ENCODE assay signal across 16 cellular contexts in the genomic region with DNA sequence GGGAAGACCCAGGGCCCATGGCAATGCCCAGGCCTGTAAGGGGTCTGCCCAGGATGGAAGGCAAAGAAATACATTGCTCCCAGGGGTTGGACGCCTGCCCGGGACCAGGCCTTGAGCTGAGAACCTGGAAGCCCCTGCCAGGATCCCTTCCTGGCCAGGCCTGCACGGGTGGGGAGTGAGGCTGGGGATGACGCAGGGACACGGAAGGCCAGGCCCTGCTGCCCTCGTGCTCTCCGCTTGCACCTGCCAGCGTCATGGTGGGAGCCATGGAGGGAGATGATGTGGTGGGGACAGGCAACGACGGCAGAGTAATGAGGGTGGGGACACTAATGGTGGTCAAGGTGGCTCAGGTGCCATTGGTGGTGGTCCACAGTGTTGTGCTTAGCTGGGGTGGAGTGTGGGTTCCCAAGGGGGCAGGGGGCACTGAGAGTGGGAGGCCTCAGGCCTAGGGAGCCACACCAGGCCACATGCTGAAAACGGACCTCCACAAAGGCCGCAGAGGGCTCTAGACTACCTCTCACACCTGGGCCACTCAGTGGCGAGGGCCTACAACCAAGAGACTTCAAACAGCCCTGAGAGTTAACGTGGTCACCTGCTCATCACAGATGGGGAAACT. TPM values are rescaled to one million over a fixed set of nuclear protein-coding genes. Genes with fewer than 3 reads are reported as not detected.
"Had no signal": no experiment of that assay in that cellular context is flagged by ENCODE, and none has a peak within 500 bp of the region (broad histone marks: within the 10 kb centered on the region; RNA-seq: fewer than 3 reads in every experiment).

No MANE protein-coding gene starts in this region.

- H3K36me3 ChIP-seq: ascending aorta, breast epithelium, gastrocnemius medialis, heart right ventricle, tibial artery had no signal

- H3K9me3 Mint-ChIP-seq: activated CD4-positive, alpha-beta memory T cell treated with anti-CD3 and anti-CD28 coated beads, Interleukin-2, amount 10 ng/mL, durations not matched to agents 7 days and 5 days; activated T-cell treated with anti-CD3 and anti-CD28 coated beads, Interleukin-2, amount 50 U/mL, for 24 hours; naive thymus-derived CD8-positive, alpha-beta T cell had no signal

- H3K4me1 ChIP-seq: gastrocnemius medialis, psoas muscle had no signal

- H3K27ac ChIP-seq: ascending aorta, breast epithelium, dorsolateral prefrontal cortex, gastrocnemius medialis, heart right ventricle, psoas muscle, tibial artery had no signal

- H3K4me3 ChIP-seq: dorsolateral prefrontal cortex, gastrocnemius medialis, mucosa of descending colon, psoas muscle, tibial artery had no signal

- ATAC-seq: activated CD4-positive, alpha-beta T cell treated with anti-CD3 and anti-CD28 coated beads for 36 hours; gastrocnemius medialis; naive thymus-derived CD8-positive, alpha-beta T cell; SK-N-SH treated with all-trans-retinoic acid at 6 μM for 48 hours had no signal

- DNase-seq: activated CD4-positive, alpha-beta memory T cell treated with anti-CD3 and anti-CD28 coated beads, Interleukin-2, amount 10 ng/mL, durations not matched to agents 7 days and 5 days; activated CD4-positive, alpha-beta T cell treated with anti-CD3 and anti-CD28 coated beads for 36 hours; activated effector memory CD4-positive, alpha-beta T cell treated with Interleukin-2 at 50 U/mL for 16 hours; activated T-cell treated with anti-CD3 and anti-CD28 coated beads, Interleukin-2, amount 50 U/mL, for 24 hours; dorsolateral prefrontal cortex; gastrocnemius medialis; naive thymus-derived CD8-positive, alpha-beta T cell; T-helper 1 cell; tibial artery had no signal

- H3K4me3 Mint-ChIP-seq: activated CD4-positive, alpha-beta memory T cell treated with anti-CD3 and anti-CD28 coated beads, Interleukin-2, amount 10 ng/mL, durations not matched to agents 7 days and 5 days; activated CD4-positive, alpha-beta T cell treated with anti-CD3 and anti-CD28 coated beads for 36 hours; activated T-cell treated with anti-CD3 and anti-CD28 coated beads, Interleukin-2, amount 50 U/mL, for 24 hours had no signal

- H3K27ac Mint-ChIP-seq: activated CD4-positive, alpha-beta memory T cell treated with anti-CD3 and anti-CD28 coated beads, Interleukin-2, amount 10 ng/mL, durations not matched to agents 7 days and 5 days; activated CD4-positive, alpha-beta T cell treated with anti-CD3 and anti-CD28 coated beads for 36 hours; activated T-cell treated with anti-CD3 and anti-CD28 coated beads, Interleukin-2, amount 50 U/mL, for 24 hours; naive thymus-derived CD8-positive, alpha-beta T cell had no signal

- H3K9me3 ChIP-seq: ascending aorta, breast epithelium, gastrocnemius medialis, heart right ventricle, mucosa of descending colon, psoas muscle, tibial artery had no signal

RNA-seq across cellular contexts. Expression of gene HES3, which starts 4.3 kb away (rescaled TPM):
- total RNA-seq: activated CD4-positive, alpha-beta memory T cell treated with anti-CD3 and anti-CD28 coated beads, Interleukin-2, amount 10 ng/mL, durations not matched to agents 7 days and 5 days; activated CD4-positive, alpha-beta T cell treated with anti-CD3 and anti-CD28 coated beads for 36 hours; ascending aorta; breast epithelium; dorsolateral prefrontal cortex; gastrocnemius medialis; heart right ventricle; mucosa of descending colon; naive thymus-derived CD8-positive, alpha-beta T cell; omental fat pad; psoas muscle had no signal
- polyA plus RNA-seq: heart right ventricle; naive thymus-derived CD8-positive, alpha-beta T cell; psoas muscle had no signal

RNA-seq across cellular contexts. Expression of gene RNF207, which starts 42.4 kb away (rescaled TPM):
- polyA plus RNA-seq: naive thymus-derived CD8-positive, alpha-beta T cell had no signal
